In the genomic region with DNA sequence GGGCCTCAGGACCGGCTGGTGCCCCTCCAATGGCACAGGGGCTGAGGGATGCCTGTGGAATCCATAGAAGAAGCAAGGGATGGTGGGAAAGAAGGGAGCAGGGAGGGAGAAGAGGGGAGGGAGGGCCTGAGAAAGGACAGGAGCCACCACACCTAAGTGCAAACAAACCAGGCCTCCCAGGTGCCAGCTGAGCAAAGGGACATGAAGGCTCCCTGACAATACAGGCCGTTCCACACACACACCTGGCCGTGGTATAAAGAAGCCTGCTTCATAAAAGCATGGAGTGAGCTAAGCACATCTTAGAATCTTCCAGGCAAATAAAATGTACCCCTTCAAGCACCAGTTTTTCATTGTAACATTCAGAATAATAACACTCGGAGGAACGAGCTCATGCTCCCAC, we compare ENCODE assay signal across 23 cellular contexts.
"Had no signal": no experiment of that assay in that cellular context is flagged by ENCODE, and none has a peak within 500 bp of the region (broad histone marks: within the 10 kb centered on the region; RNA-seq: fewer than 3 reads in every experiment).

No MANE protein-coding gene starts in this region.

- DNase-seq: activated B cell treated with CpG ODN at 0.5 μM for 24 hours; activated CD4-positive, alpha-beta T cell treated with anti-CD3 and anti-CD28 coated beads for 48 hours; activated CD8-positive, alpha-beta T cell treated with anti-CD3 and anti-CD28 coated beads for 36 hours; activated naive CD4-positive, alpha-beta T cell; activated naive CD8-positive, alpha-beta T cell treated with anti-CD3 and anti-CD28 coated beads for 36 hours; activated T-cell treated with anti-CD3 and anti-CD28 coated beads, Interleukin-2, amount 50 U/mL, for 1 hour; amniotic stem cell; dermis blood vessel endothelial cell; effector memory CD4-positive, alpha-beta T cell; heart left ventricle; left ventricle myocardium inferior; mammary epithelial cell; midbrain; nephron progenitor cell; occipital lobe; stimulated activated naive CD8-positive, alpha-beta T cell treated with anti-CD3 and anti-CD28 coated beads, Interleukin-15, Interleukin-2, amounts not matched to agents 100 U/mL and 50 U/mL, for 24 hours; substantia nigra; tibial artery had no signal

- H3K4me1 ChIP-seq: esophagus muscularis mucosa, gastroesophageal sphincter, heart left ventricle, left ventricle myocardium inferior, right atrium auricular region, tibial artery had no signal

- ATAC-seq: activated CD8-positive, alpha-beta T cell treated with anti-CD3 and anti-CD28 coated beads for 36 hours; activated T-helper 17 cell treated with anti-CD3 and anti-CD28 coated beads, Interleukin-2, amount 50 U/mL, for 72 hours; gastroesophageal sphincter; heart left ventricle; stimulated activated naive CD8-positive, alpha-beta T cell treated with anti-CD3 and anti-CD28 coated beads, Interleukin-15, Interleukin-2, amounts not matched to agents 100 U/mL and 50 U/mL, for 24 hours had no signal

- H3K4me3 ChIP-seq: cardiac muscle cell, esophagus muscularis mucosa, gastroesophageal sphincter, heart left ventricle, left ventricle myocardium inferior, right atrium auricular region, tibial artery had no signal

- H3K27me3 ChIP-seq: esophagus muscularis mucosa, gastroesophageal sphincter, right atrium auricular region, tibial artery had no signal

- H3K27ac ChIP-seq: cardiac muscle cell, esophagus muscularis mucosa, gastroesophageal sphincter, heart left ventricle, left ventricle myocardium inferior, right atrium auricular region, tibial artery had no signal

- H3K36me3 ChIP-seq: cardiac muscle cell, esophagus muscularis mucosa, gastroesophageal sphincter, heart left ventricle, left ventricle myocardium inferior, right atrium auricular region, tibial artery had no signal
